ENCODE assay signal across 8 cellular contexts in the genomic region with DNA sequence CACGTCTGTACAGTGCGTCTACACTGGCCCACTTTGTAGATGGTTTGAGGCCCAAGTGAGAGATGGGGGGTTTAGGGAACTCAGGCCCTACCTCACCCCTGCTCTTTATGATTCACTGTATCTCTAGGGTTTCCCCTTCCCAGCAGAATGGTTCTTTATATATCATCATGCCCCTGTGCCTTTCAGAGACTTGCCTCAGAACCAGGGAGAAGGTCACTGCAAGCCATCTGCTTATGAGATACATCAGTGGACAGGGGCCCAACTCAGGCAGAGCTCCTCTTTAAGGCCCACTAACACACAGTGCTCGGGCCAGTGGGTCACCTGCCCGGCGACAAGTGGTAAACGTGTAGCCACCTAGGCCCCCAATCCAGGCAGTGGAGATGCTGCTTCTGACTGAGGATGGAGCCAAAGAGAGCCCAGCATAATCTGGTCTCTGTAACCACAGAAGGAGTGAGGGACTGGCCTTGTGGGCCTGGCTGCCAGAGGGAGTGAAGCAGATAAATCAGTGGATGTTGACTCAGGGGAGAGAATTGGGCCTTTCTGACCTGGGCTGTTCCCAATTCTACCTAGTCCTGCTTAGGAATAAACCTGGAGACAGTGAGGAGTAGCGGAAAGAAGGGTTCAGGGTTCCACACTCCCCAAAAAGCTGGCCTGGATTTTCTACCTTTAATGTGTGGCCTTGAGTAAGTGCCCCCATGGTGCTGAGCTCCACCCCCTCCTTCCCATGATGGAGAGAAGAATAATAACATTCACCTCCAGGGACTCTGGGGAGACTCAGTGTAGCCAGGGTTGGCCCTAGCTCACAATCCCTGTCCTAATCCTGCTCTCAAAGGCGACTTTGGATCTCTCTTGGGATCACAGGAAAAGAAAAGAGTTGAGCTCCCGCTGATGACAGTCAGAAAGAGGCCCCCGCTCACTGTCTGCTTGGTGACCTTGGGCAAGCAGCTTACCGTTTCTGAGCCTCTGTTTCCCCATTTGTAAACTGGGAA. TPM values are rescaled to one million over a fixed set of nuclear protein-coding genes. Genes with fewer than 3 reads are reported as not detected.
DNase-seq lines count a peak whose midpoint lies in the region; ATAC-seq and TF ChIP-seq lines count a peak whose summit lies in the region.
"Had no signal": no experiment of that assay in that cellular context is flagged by ENCODE, and none has a peak within 500 bp of the region (broad histone marks: within the 10 kb centered on the region; RNA-seq: fewer than 3 reads in every experiment).

No MANE protein-coding gene starts in this region.

- ATAC-seq in stimulated activated naive B cell treated with anti-CD40 and anti-IgM and Interleukin-4, amounts not matched to agents 10 μg/mL and 1 μg/mL and 100 μg/mL, for 72 hours (replicated peaks): peak; percentile 48 to 52
- ATAC-seq in GM18868 (IDR thresholded peaks at IDR 0.05; ENCODE audit: unreplicated experiment): no peak

- H3K27me3 Mint-ChIP-seq in activated T-helper 2 cell treated with anti-CD3 and anti-CD28 coated beads, Interferon-gamma antibody, Interleukin-2, Interleukin-4, amounts not matched to agents 10 μg/mL and 5 μg/mL and 100 μg/mL, durations not matched to agents 14 hours and 24 hours and 36 hours (ENCODE audit: low read depth): no peaks in the 10 kb centered on the region
- H3K27me3 Mint-ChIP-seq in glutamatergic neuron (ENCODE audit: unreplicated experiment): peaks cover 13% of the 10 kb centered on the region
- H3K27me3 Mint-ChIP-seq in stimulated activated naive B cell treated with anti-CD40 and anti-IgM and Interleukin-4, amounts not matched to agents 10 μg/mL and 1 μg/mL and 100 μg/mL, for 72 hours: no peaks in the 10 kb centered on the region

- H3K4me3 ChIP-seq in HAP-1: no peak overlapping the region

- intact Hi-C loops in activated T-helper 2 cell treated with anti-CD3 and anti-CD28 coated beads, Interferon-gamma antibody, Interleukin-2, Interleukin-4, amounts not matched to agents 10 μg/mL and 5 μg/mL and 100 μg/mL, durations not matched to agents 14 hours and 24 hours and 36 hours (cut with micrococcal nuclease): loop anchor here (2.0 to 5.0 kb wide), 3 partner anchors 57 to 159 kb away; a partner anchor contains a TSS

- peak overlapping the region; percentile 63 for H3K4me3 Mint-ChIP-seq in activated T-helper 2 cell treated with anti-CD3 and anti-CD28 coated beads, Interferon-gamma antibody, Interleukin-2, Interleukin-4, amounts not matched to agents 10 μg/mL and 5 μg/mL and 100 μg/mL, durations not matched to agents 14 hours and 24 hours and 36 hours (ENCODE audit: low read depth)
- peak overlapping the region; percentile 28 for H3K4me3 Mint-ChIP-seq in glutamatergic neuron (ENCODE audit: unreplicated experiment)
- H3K4me3 Mint-ChIP-seq in stimulated activated naive B cell treated with anti-CD40 and anti-IgM and Interleukin-4, amounts not matched to agents 10 μg/mL and 1 μg/mL and 100 μg/mL, for 72 hours: peak overlapping the region; percentile 64 to 70

- H3K36me3 ChIP-seq in HAP-1 (replicated peaks): peaks cover 11% of the 10 kb centered on the region

- peaks cover 16% of the 10 kb centered on the region for H3K4me1 ChIP-seq in HAP-1

- H3K9me3 ChIP-seq in HAP-1: no peaks in the 10 kb centered on the region

- DNase-seq in HAP-1 (ENCODE audit: low spot score in 2 of 2) (peak; percentile 25 to 28), glutamatergic neuron (no peak), amniotic stem cell (lab: John Stamatoyannopoulos, UW) (no peak), iPS-NIHi11 (ENCODE audit: low spot score) (no peak)
- DNase-seq in activated T-helper 2 cell treated with anti-CD3 and anti-CD28 coated beads, Interferon-gamma antibody, Interleukin-2, Interleukin-4, amounts not matched to agents 10 μg/mL and 5 μg/mL and 100 μg/mL, durations not matched to agents 14 hours and 24 hours and 36 hours (ENCODE audit: low spot score): no peak
- DNase-seq in stimulated activated naive B cell treated with anti-CD40 and anti-IgM and Interleukin-4, amounts not matched to agents 10 μg/mL and 1 μg/mL and 100 μg/mL, for 72 hours: peak; percentile 42
- DNase-seq: NCI-H2029 treated with DMSO at 0.1 percent for 48 hours had no signal

- no peak for TF ChIP-seq CTCF in glutamatergic neuron (IDR thresholded peaks at IDR 0.05; ENCODE audit: partially characterized antibody, unreplicated experiment)

- in situ Hi-C loops in HAP-1 (cut with MboI; ENCODE audit: low sequenced_read_pairs): no loop called here

- peaks cover 13% of the 10 kb centered on the region for H3K36me3 Mint-ChIP-seq in activated T-helper 2 cell treated with anti-CD3 and anti-CD28 coated beads, Interferon-gamma antibody, Interleukin-2, Interleukin-4, amounts not matched to agents 10 μg/mL and 5 μg/mL and 100 μg/mL, durations not matched to agents 14 hours and 24 hours and 36 hours (ENCODE audit: low read depth)
- no peaks in the 10 kb centered on the region for H3K36me3 Mint-ChIP-seq in glutamatergic neuron (ENCODE audit: unreplicated experiment)
- peaks cover 8 to 11% of the 10 kb centered on the region in 2 donors for H3K36me3 Mint-ChIP-seq in stimulated activated naive B cell treated with anti-CD40 and anti-IgM and Interleukin-4, amounts not matched to agents 10 μg/mL and 1 μg/mL and 100 μg/mL, for 72 hours

- H3K9me3 Mint-ChIP-seq in activated T-helper 2 cell treated with anti-CD3 and anti-CD28 coated beads, Interferon-gamma antibody, Interleukin-2, Interleukin-4, amounts not matched to agents 10 μg/mL and 5 μg/mL and 100 μg/mL, durations not matched to agents 14 hours and 24 hours and 36 hours: no peaks in the 10 kb centered on the region
- peaks cover 13% of the 10 kb centered on the region for H3K9me3 Mint-ChIP-seq in glutamatergic neuron (ENCODE audit: unreplicated experiment)
- no peaks in the 10 kb centered on the region for H3K9me3 Mint-ChIP-seq in stimulated activated naive B cell treated with anti-CD40 and anti-IgM and Interleukin-4, amounts not matched to agents 10 μg/mL and 1 μg/mL and 100 μg/mL, for 72 hours

- peaks cover 54% of the 10 kb centered on the region for H3K4me1 Mint-ChIP-seq in activated T-helper 2 cell treated with anti-CD3 and anti-CD28 coated beads, Interferon-gamma antibody, Interleukin-2, Interleukin-4, amounts not matched to agents 10 μg/mL and 5 μg/mL and 100 μg/mL, durations not matched to agents 14 hours and 24 hours and 36 hours (ENCODE audit: low read depth)
- H3K4me1 Mint-ChIP-seq in glutamatergic neuron (ENCODE audit: low read depth, unreplicated experiment): peaks cover 25% of the 10 kb centered on the region
- peaks cover 44 to 73% of the 10 kb centered on the region in 2 donors for H3K4me1 Mint-ChIP-seq in stimulated activated naive B cell treated with anti-CD40 and anti-IgM and Interleukin-4, amounts not matched to agents 10 μg/mL and 1 μg/mL and 100 μg/mL, for 72 hours

- H3K27me3 ChIP-seq in HAP-1 (ENCODE audit: low read depth): no peaks in the 10 kb centered on the region

- peak overlapping the region; percentile 97 for H3K27ac Mint-ChIP-seq in activated T-helper 2 cell treated with anti-CD3 and anti-CD28 coated beads, Interferon-gamma antibody, Interleukin-2, Interleukin-4, amounts not matched to agents 10 μg/mL and 5 μg/mL and 100 μg/mL, durations not matched to agents 14 hours and 24 hours and 36 hours
- peak overlapping the region; percentile 38 for H3K27ac Mint-ChIP-seq in glutamatergic neuron (ENCODE audit: unreplicated experiment)
- peak overlapping the region; percentile 99 for H3K27ac Mint-ChIP-seq in stimulated activated naive B cell treated with anti-CD40 and anti-IgM and Interleukin-4, amounts not matched to agents 10 μg/mL and 1 μg/mL and 100 μg/mL, for 72 hours

RNA-seq across cellular contexts. Expression of a gene that starts 2.8 kb away (rescaled TPM):
- total RNA-seq in activated T-helper 2 cell treated with anti-CD3 and anti-CD28 coated beads, Interferon-gamma antibody, Interleukin-2, Interleukin-4, amounts not matched to agents 10 μg/mL and 5 μg/mL and 100 μg/mL, durations not matched to agents 14 hours and 24 hours and 36 hours: 8.9 and 9.7 TPM in 2 replicates
- total RNA-seq in glutamatergic neuron (ENCODE audit: unreplicated experiment): 91.7 TPM

Comparison
In these comparisons a context has a peak if more than half of its experiments do, and no peak if none do; other contexts are left out.
1. DNase-seq: peak in HAP-1 (2 of 2) and stimulated activated naive B cell treated with anti-CD40 and anti-IgM and Interleukin-4, amounts not matched to agents 10 μg/mL and 1 μg/mL and 100 μg/mL, for 72 hours (single experiment); none in activated T-helper 2 cell treated with anti-CD3 and anti-CD28 coated beads, Interferon-gamma antibody, Interleukin-2, Interleukin-4, amounts not matched to agents 10 μg/mL and 5 μg/mL and 100 μg/mL, durations not matched to agents 14 hours and 24 hours and 36 hours (single experiment), glutamatergic neuron (single experiment), amniotic stem cell (single experiment) and iPS-NIHi11 (single experiment).
2. H3K27ac Mint-ChIP-seq: peak in every context shown above with its lines; median percentile 99 in stimulated activated naive B cell treated with anti-CD40 and anti-IgM and Interleukin-4, amounts not matched to agents 10 μg/mL and 1 μg/mL and 100 μg/mL, for 72 hours; 97 in activated T-helper 2 cell treated with anti-CD3 and anti-CD28 coated beads, Interferon-gamma antibody, Interleukin-2, Interleukin-4, amounts not matched to agents 10 μg/mL and 5 μg/mL and 100 μg/mL, durations not matched to agents 14 hours and 24 hours and 36 hours; 38 in glutamatergic neuron.
3. Peak in every context shown above with its lines, with median percentiles within 50 percentile points of each other: H3K4me3 Mint-ChIP-seq.